14 cellular contexts compared by ENCODE assay signal in the genomic region with DNA sequence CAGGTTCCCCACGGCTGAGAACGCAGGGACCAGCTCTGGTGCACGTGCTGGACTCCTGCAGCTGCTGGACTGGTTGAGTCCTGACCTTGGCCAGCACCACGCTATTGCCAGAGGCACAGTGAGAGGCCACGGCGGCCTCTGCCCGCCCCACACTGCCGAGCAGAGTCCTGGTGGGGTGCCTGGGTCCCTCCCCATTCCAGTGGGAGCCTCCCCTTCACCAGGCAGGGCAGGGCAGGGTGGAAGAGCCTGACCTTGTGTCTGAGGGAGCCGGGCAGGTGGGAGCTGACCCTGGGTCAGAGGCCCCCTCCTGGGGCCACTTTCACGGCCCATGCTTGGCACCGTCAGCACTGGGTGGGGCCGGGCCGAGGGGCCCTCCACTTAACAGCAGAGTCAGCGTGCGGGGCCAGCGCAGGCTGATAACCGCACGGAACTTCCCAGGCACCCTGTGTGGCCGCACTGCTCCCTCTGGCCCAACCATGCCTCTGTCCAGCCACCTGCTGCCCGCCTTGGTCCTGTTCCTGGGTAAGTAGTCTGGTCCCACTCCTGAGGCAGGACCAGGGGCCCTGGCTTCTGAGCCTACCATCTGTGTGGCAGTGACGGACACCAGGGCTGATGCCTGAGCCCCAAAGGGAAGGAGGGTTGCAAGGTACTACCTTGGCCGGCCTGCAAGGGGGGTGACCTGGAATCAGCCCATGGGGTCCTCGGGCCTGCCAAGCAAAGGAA. TPM values are rescaled to one million over a fixed set of nuclear protein-coding genes. Genes with fewer than 3 reads are reported as not detected.
DNase-seq lines count a peak whose midpoint lies in the region; ATAC-seq and TF ChIP-seq lines count a peak whose summit lies in the region.
"Had no signal": no experiment of that assay in that cellular context is flagged by ENCODE, and none has a peak within 500 bp of the region (broad histone marks: within the 10 kb centered on the region; RNA-seq: fewer than 3 reads in every experiment).

A gene (plus strand): TSS at position 406 of the 723 bp plus-strand sequence. CDS start 71 bp downstream, at position 477.

- H3K36me3 ChIP-seq in GM06990 (ENCODE audit: control insufficient read depth, insufficient read depth, low read length), result peaks cover 19% of the 10 kb centered on the region
- H3K36me3 ChIP-seq in heart left ventricle, result peaks cover 0 to 15% (median 9%) of the 10 kb centered on the region in 9 donors
- H3K36me3 ChIP-seq in ovary, result no peaks in the 10 kb centered on the region

- H3K4me3 Mint-ChIP-seq in T-helper 1 cell treated with Interleukin-12 subunit alpha and Interleukin-12 subunit beta and Interleukin-4 antibody, amounts not matched to agents 30 μg/mL and 1 μg/mL, for 36 hours, result peak within 1 kb of the TSS; percentile 25
- H3K4me3 Mint-ChIP-seq: immature natural killer cell had no signal

- peak within 1 kb of the TSS in 9 of 12 donors; percentile 18 to 97 (median 46) for H3K27ac ChIP-seq in heart left ventricle
- H3K27ac ChIP-seq in ovary, result no peak within 1 kb of the TSS

- intact Hi-C loops in heart left ventricle (cut with DNase I), result loop anchor here in 3 of 10 donors (5.0 kb wide), 2 partner anchors 75 to 90 kb away; a partner anchor contains a TSS
- intact Hi-C loops in ovary (cut with DNase I), result no loop called here

- DNase-seq in GM06990 (ENCODE audit: extremely low read depth, insufficient read length) (peak; percentile 13), heart left ventricle (peak in 2 of 5 donors; percentile 37 to 59), ovary (peak in 3 of 5 donors; percentile 38 to 68 (median 40)), iPS-NIHi11 (ENCODE audit: low spot score) (no peak), NCI-H82 treated with DMSO at 0.1 percent for 48 hours (lab: John Stamatoyannopoulos, UW; ENCODE audit: unreplicated experiment) (no peak), AG08395 (ENCODE audit: low spot score) (no peak)
- DNase-seq: cortex of kidney; immature natural killer cell; NCI-H510A; nucleus accumbens; stimulated activated naive CD4-positive, alpha-beta T cell had no signal

- no peak for TF ChIP-seq EP300 in ovary (IDR thresholded peaks at IDR 0.05)

- H3K27ac Mint-ChIP-seq in T-helper 1 cell treated with Interleukin-12 subunit alpha and Interleukin-12 subunit beta and Interleukin-4 antibody, amounts not matched to agents 30 μg/mL and 1 μg/mL, for 36 hours, result no peak within 1 kb of the TSS
- H3K27ac Mint-ChIP-seq: CD4-positive, alpha-beta memory T cell had no signal

- 42 to 63% (median 51%) methylated on average over 17 to 23 of the region's 23 CpGs for WGBS in heart left ventricle, 4 donors
- 36 to 54% (median 36%) methylated on average over 17 to 23 of the region's 23 CpGs for WGBS in ovary, 3 donors

- peaks cover 2% of the 10 kb centered on the region for H3K36me3 Mint-ChIP-seq in T-helper 1 cell treated with Interleukin-12 subunit alpha and Interleukin-12 subunit beta and Interleukin-4 antibody, amounts not matched to agents 30 μg/mL and 1 μg/mL, for 36 hours (ENCODE audit: low read depth)

- no peak for TF ChIP-seq CTCF in GM06990 (IDR thresholded peaks at IDR 0.05; ENCODE audit: insufficient read depth, low read length, poor library complexity, severe bottlenecking)
- TF ChIP-seq CTCF in heart left ventricle (IDR thresholded peaks at IDR 0.05), result no peak
- no peak for TF ChIP-seq CTCF in ovary (IDR thresholded peaks at IDR 0.05)

- TF ChIP-seq POLR2A in heart left ventricle (IDR thresholded peaks at IDR 0.05) (no peak), ovary (IDR thresholded peaks at IDR 0.05) (no peak)

- H3K27me3 ChIP-seq in GM06990 (replicated peaks; ENCODE audit: control insufficient read depth, insufficient read depth, low read length) (no peaks in the 10 kb centered on the region), heart left ventricle (peaks cover 0 to 6% (median 0%) of the 10 kb centered on the region in 9 donors), ovary (peaks cover 4% of the 10 kb centered on the region)

- ATAC-seq in heart left ventricle (no peak), HG02678 (IDR thresholded peaks at IDR 0.05; ENCODE audit: unreplicated experiment) (no peak)

- H3K9me3 Mint-ChIP-seq in T-helper 1 cell treated with Interleukin-12 subunit alpha and Interleukin-12 subunit beta and Interleukin-4 antibody, amounts not matched to agents 30 μg/mL and 1 μg/mL, for 36 hours, result no peaks in the 10 kb centered on the region
- H3K9me3 Mint-ChIP-seq: immature natural killer cell had no signal

- H3K4me3 ChIP-seq in GM06990 (replicated peaks; ENCODE audit: low read depth, low read length) (no peak within 1 kb of the TSS), heart left ventricle (no peak within 1 kb of the TSS), ovary (no peak within 1 kb of the TSS)

- peaks cover 7% of the 10 kb centered on the region for H3K4me1 Mint-ChIP-seq in T-helper 1 cell treated with Interleukin-12 subunit alpha and Interleukin-12 subunit beta and Interleukin-4 antibody, amounts not matched to agents 30 μg/mL and 1 μg/mL, for 36 hours (ENCODE audit: low read depth)

- H3K9me3 ChIP-seq in heart left ventricle, result no peaks in the 10 kb centered on the region
- no peaks in the 10 kb centered on the region for H3K9me3 ChIP-seq in ovary

- H3K4me1 ChIP-seq in heart left ventricle (peaks cover 4 to 43% (median 21%) of the 10 kb centered on the region in 12 donors), ovary (ENCODE audit: insufficient read depth) (peaks cover 15% of the 10 kb centered on the region)

- peaks cover 4% of the 10 kb centered on the region for H3K27me3 Mint-ChIP-seq in T-helper 1 cell treated with Interleukin-12 subunit alpha and Interleukin-12 subunit beta and Interleukin-4 antibody, amounts not matched to agents 30 μg/mL and 1 μg/mL, for 36 hours (ENCODE audit: low read depth)

RNA-seq across cellular contexts. Expression of the gene that starts here (rescaled TPM):
- total RNA-seq in heart left ventricle (1 to 10 TPM; 2.9 to 8.3 (median 6.1) TPM), ovary (10 to 100 TPM in 1 of 7 donors, 1 to 10 TPM in 6; 2.1 to 31.4 (median 2.5) TPM)
- polyA plus RNA-seq in heart left ventricle (10 to 100 TPM in 1 of 2 donors, 1 to 10 TPM in 1; 4.5 to 14.9 TPM), ovary (1 to 10 TPM in 1 of 2 donors, under 1 TPM in 1; 0.15 to 2.6 TPM)
- polyA plus RNA-seq: CD4-positive, alpha-beta memory T cell had no signal

Comparison
In these comparisons a context has a peak if more than half of its experiments do, and no peak if none do; other contexts are left out.
1. DNase-seq: peak in GM06990 (single experiment) and ovary (3 of 5); none in iPS-NIHi11 (single experiment), NCI-H82 treated with DMSO at 0.1 percent for 48 hours (single experiment) and AG08395 (single experiment).
2. H3K27ac ChIP-seq: peak in heart left ventricle (9 of 12); none in ovary (0 of 2).